ENCODE assay signal across 16 cellular contexts in genomic region chr6:10584607-10585006, GRCh38.
"Had no signal": no experiment of that assay in that cellular context is flagged by ENCODE, and none has a peak within 500 bp of the region (broad histone marks: within the 10 kb centered on the region; RNA-seq: fewer than 3 reads in every experiment).

No MANE protein-coding gene starts in this region.

- H3K36me3 Mint-ChIP-seq: natural killer cell had no signal

- H3K27ac ChIP-seq: adrenal gland, colonic mucosa, SJSA1, skin epidermis, tibial artery, WERI-Rb-1 had no signal

- H3K4me1 ChIP-seq: adrenal gland, colonic mucosa, SJSA1 had no signal

- H3K27me3 ChIP-seq: colonic mucosa, SJSA1 had no signal

- H3K9me3 ChIP-seq: adrenal gland, colonic mucosa, SJSA1, tibial artery had no signal

- H3K4me3 ChIP-seq: adrenal gland, colonic mucosa, SJSA1, skin epidermis, tibial artery had no signal

- DNase-seq: activated CD4-positive, alpha-beta T cell treated with anti-CD3 and anti-CD28 coated beads for 48 hours; activated CD8-positive, alpha-beta T cell treated with anti-CD3 and anti-CD28 coated beads, Interleukin-2, amount 10 ng/mL, durations not matched to agents 7 days and 5 days; activated naive CD4-positive, alpha-beta T cell treated with Interleukin-2 at 50 U/mL for 16 hours; adrenal gland; colonic mucosa; effector memory CD8-positive, alpha-beta T cell; erythroblast; left cardiac atrium; mammary epithelial cell; natural killer cell; retina; tibial artery; WERI-Rb-1 had no signal

- ATAC-seq: activated CD8-positive, alpha-beta T cell treated with anti-CD3 and anti-CD28 coated beads, Interleukin-2, amount 10 ng/mL, durations not matched to agents 7 days and 5 days; effector memory CD8-positive, alpha-beta T cell; natural killer cell had no signal

- H3K4me1 Mint-ChIP-seq: natural killer cell had no signal

- H3K36me3 ChIP-seq: adrenal gland, colonic mucosa, tibial artery, WERI-Rb-1 had no signal

- H3K27ac Mint-ChIP-seq: activated T-helper 1 cell treated with anti-CD3 and anti-CD28 coated beads, Interleukin-12 subunit alpha, Interleukin-12 subunit beta, Interleukin-2, Interleukin-4 antibody, amounts not matched to agents 30 ng/mL and 10 ng/mL and 1 ng/mL, durations not matched to agents 14 hours and 24 hours and 36 hours had no signal

- H3K4me3 Mint-ChIP-seq: activated CD8-positive, alpha-beta T cell treated with anti-CD3 and anti-CD28 coated beads, Interleukin-2, amount 10 ng/mL, durations not matched to agents 7 days and 5 days; activated T-helper 1 cell treated with anti-CD3 and anti-CD28 coated beads, Interleukin-12 subunit alpha, Interleukin-12 subunit beta, Interleukin-2, Interleukin-4 antibody, amounts not matched to agents 30 ng/mL and 10 ng/mL and 1 ng/mL, durations not matched to agents 14 hours and 24 hours and 36 hours; effector memory CD8-positive, alpha-beta T cell; natural killer cell had no signal

- H3K27me3 Mint-ChIP-seq: effector memory CD8-positive, alpha-beta T cell had no signal

- H3K9me3 Mint-ChIP-seq: activated T-helper 1 cell treated with anti-CD3 and anti-CD28 coated beads, Interleukin-12 subunit alpha, Interleukin-12 subunit beta, Interleukin-2, Interleukin-4 antibody, amounts not matched to agents 30 ng/mL and 10 ng/mL and 1 ng/mL, durations not matched to agents 14 hours and 24 hours and 36 hours; effector memory CD8-positive, alpha-beta T cell; natural killer cell had no signal
